Comparison of ENCODE assay signal across 1 cellular context in genomic region chr4:95107635-95108034, GRCh38.
TF ChIP-seq lines count a peak whose summit lies in the region.

No MANE protein-coding gene starts in this region.

TF ChIP-seq in HCT116, 20 proteins besides CTCF, POLR2A, EP300 and RAD21 (continued from another document):
- TF ChIP-seq REST (IDR thresholded peaks at IDR 0.05; ENCODE audit: low read depth) = no peak
- TF ChIP-seq ZBTB33 (IDR thresholded peaks at IDR 0.05; ENCODE audit: extremely low read depth, insufficient replicate concordance, low read length) = no peak
